ENCODE assay signal across 2 cellular contexts in the genomic region with DNA sequence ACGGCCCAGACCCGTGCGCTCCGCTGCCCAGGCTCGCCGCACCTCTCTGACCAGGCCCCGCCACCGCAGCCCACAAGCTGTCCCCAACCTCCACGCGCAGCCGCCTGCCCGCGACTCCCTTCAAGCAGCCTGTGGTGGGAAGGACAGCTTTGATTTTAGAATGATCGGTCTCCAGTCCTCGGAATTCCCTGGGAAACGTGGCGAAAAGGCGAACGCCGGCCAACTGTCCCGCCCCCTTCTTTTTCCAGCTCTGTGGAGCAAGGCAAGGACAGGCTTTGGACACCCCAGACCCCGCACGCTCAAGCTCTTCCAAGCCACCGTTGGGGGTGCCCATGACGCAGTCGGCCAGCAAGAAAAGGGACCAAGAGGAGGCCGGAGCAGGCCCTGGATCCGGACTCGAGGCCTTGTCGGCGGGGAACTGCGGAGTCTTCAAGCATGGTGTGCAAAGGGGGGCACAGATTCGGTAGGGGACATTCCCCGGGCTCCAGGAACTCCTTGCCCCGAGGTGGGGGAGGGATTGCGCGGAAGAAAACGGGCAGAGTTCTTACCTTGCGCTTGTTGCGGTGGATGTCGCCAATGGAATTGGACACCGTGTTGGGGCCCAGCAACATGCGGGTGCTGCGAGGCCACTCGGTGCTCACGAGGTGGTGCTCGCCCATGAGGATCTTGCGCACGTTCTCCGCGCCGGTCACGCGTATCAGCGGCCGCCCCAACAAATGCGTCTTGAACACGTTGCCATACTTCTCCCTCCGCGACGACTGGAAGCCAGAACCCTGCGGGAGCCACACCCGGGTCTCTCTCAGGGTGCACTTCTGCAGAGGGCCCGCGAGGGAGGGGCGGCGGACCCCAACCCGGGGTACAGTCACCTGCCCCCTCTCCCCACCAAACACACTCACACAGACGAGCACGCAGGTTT.
TF ChIP-seq lines count a peak whose summit lies in the region.

No MANE protein-coding gene starts in this region.

TF ChIP-seq in SK-N-SH, 30 proteins besides CTCF, POLR2A, EP300 and RAD21 (continued from another document):
- TF ChIP-seq TEAD4 (IDR thresholded peaks at IDR 0.05; ENCODE audit: borderline replicate concordance, insufficient read depth) (no peak), MEF2A (IDR thresholded peaks at IDR 0.05; ENCODE audit: borderline replicate concordance, low read depth) (no peak), RXRA (IDR thresholded peaks at IDR 0.05; ENCODE audit: borderline replicate concordance, low read depth) (no peak), FOXJ3 (CRISPR knock-in tag; IDR thresholded peaks at IDR 0.05) (no peak)

TF ChIP-seq in SK-N-SH treated with all-trans-retinoic acid at 6 μM for 48 hours, 23 proteins besides CTCF, POLR2A, EP300 and RAD21 (continued from another document):
- TF ChIP-seq, protein P1, sequence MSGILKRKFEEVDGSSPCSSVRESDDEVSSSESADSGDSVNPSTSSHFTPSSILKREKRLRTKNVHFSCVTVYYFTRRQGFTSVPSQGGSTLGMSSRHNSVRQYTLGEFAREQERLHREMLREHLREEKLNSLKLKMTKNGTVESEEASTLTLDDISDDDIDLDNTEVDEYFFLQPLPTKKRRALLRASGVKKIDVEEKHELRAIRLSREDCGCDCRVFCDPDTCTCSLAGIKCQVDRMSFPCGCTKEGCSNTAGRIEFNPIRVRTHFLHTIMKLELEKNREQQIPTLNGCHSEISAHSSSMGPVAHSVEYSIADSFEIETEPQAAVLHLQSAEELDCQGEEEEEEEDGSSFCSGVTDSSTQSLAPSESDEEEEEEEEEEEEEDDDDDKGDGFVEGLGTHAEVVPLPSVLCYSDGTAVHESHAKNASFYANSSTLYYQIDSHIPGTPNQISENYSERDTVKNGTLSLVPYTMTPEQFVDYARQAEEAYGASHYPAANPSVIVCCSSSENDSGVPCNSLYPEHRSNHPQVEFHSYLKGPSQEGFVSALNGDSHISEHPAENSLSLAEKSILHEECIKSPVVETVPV (CRISPR knock-in tag; IDR thresholded peaks at IDR 0.05), result no peak
- no peak for TF ChIP-seq TOX (CRISPR knock-in tag; IDR thresholded peaks at IDR 0.05; ENCODE audit: borderline replicate concordance)
- TF ChIP-seq, protein P2, sequence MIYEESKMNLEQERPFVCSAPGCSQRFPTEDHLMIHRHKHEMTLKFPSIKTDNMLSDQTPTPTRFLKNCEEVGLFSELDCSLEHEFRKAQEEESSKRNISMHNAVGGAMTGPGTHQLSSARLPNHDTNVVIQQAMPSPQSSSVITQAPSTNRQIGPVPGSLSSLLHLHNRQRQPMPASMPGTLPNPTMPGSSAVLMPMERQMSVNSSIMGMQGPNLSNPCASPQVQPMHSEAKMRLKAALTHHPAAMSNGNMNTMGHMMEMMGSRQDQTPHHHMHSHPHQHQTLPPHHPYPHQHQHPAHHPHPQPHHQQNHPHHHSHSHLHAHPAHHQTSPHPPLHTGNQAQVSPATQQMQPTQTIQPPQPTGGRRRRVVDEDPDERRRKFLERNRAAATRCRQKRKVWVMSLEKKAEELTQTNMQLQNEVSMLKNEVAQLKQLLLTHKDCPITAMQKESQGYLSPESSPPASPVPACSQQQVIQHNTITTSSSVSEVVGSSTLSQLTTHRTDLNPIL (CRISPR knock-in tag; IDR thresholded peaks at IDR 0.05; ENCODE audit: low read depth), result no peak
- no peak for TF ChIP-seq TCF4 (CRISPR knock-in tag; IDR thresholded peaks at IDR 0.05; ENCODE audit: borderline replicate concordance)
- TF ChIP-seq CSDC2 (CRISPR knock-in tag; IDR thresholded peaks at IDR 0.05), result no peak
- TF ChIP-seq, protein P3, sequence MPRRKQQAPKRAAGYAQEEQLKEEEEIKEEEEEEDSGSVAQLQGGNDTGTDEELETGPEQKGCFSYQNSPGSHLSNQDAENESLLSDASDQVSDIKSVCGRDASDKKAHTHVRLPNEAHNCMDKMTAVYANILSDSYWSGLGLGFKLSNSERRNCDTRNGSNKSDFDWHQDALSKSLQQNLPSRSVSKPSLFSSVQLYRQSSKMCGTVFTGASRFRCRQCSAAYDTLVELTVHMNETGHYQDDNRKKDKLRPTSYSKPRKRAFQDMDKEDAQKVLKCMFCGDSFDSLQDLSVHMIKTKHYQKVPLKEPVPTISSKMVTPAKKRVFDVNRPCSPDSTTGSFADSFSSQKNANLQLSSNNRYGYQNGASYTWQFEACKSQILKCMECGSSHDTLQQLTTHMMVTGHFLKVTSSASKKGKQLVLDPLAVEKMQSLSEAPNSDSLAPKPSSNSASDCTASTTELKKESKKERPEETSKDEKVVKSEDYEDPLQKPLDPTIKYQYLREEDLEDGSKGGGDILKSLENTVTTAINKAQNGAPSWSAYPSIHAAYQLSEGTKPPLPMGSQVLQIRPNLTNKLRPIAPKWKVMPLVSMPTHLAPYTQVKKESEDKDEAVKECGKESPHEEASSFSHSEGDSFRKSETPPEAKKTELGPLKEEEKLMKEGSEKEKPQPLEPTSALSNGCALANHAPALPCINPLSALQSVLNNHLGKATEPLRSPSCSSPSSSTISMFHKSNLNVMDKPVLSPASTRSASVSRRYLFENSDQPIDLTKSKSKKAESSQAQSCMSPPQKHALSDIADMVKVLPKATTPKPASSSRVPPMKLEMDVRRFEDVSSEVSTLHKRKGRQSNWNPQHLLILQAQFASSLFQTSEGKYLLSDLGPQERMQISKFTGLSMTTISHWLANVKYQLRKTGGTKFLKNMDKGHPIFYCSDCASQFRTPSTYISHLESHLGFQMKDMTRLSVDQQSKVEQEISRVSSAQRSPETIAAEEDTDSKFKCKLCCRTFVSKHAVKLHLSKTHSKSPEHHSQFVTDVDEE (CRISPR knock-in tag; IDR thresholded peaks at IDR 0.05), result no peak
